ENCODE assay signal across 25 cellular contexts in genomic region chr20:46036370-46036769, GRCh38. TPM values are rescaled to one million over a fixed set of nuclear protein-coding genes. Genes with fewer than 3 reads are reported as not detected.
A peak's percentile ranks its signal among the peaks of the same experiment; 100 is the strongest.
DNase-seq lines count a peak whose midpoint lies in the region; ATAC-seq, FAIRE-seq and TF ChIP-seq lines count a peak whose summit lies in the region.
"Had no signal": no experiment of that assay in that cellular context is flagged by ENCODE, and none has a peak within 500 bp of the region (broad histone marks: within the 10 kb centered on the region; RNA-seq: fewer than 3 reads in every experiment).

No MANE protein-coding gene starts in this region.

- H3K4me1 ChIP-seq in RWPE2 (ENCODE audit: insufficient read depth, poor library complexity, severe bottlenecking) (no peaks in the 10 kb centered on the region), osteoblast (ENCODE audit: insufficient read depth, low read length) (no peaks in the 10 kb centered on the region)
- H3K4me1 ChIP-seq: A549, HAP-1 had no signal

- no peaks in the 10 kb centered on the region for H3K36me3 ChIP-seq in RWPE2 (ENCODE audit: low read depth)
- H3K36me3 ChIP-seq in osteoblast (ENCODE audit: insufficient read depth, low read length), result no peaks in the 10 kb centered on the region
- H3K36me3 ChIP-seq: BE2C; BLaER1 treated with 17β-estradiol and CSF1 and Interleukin-3, amounts not matched to agents 10 nM and 100 nM; HAP-1 had no signal

- DNase-seq in DMS79 (lab: John Stamatoyannopoulos, UW) (peak; percentile 29), G401 (ENCODE audit: low spot score) (peak; percentile 61), RWPE2 (ENCODE audit: low spot score) (peak; percentile 62), osteoblast (ENCODE audit: insufficient read length, low spot score, missing footprints) (peak; percentile 60), GM12892 (ENCODE audit: insufficient read length) (no peak), iPS-NIHi11 (ENCODE audit: low spot score) (no peak), DMS 273 treated with DMSO at 0.1 percent for 48 hours (lab: John Stamatoyannopoulos, UW) (no peak)
- DNase-seq: 8988T; ACHN; AML-193; BE2C; CD4-positive, alpha-beta T cell; CD8-positive, alpha-beta memory T cell; DMS53; EL; GF-D8; GOT3; HFFc6 had no signal

- H3K9me3 ChIP-seq in RWPE2 (ENCODE audit: severe bottlenecking) (no peaks in the 10 kb centered on the region), osteoblast (ENCODE audit: low read depth, low read length) (no peaks in the 10 kb centered on the region)
- H3K9me3 ChIP-seq: A549; BE2C; BLaER1 treated with 17β-estradiol and CSF1 and Interleukin-3, amounts not matched to agents 10 nM and 100 nM; HAP-1 had no signal

- no peak overlapping the region for H3K4me2 ChIP-seq in osteoblast (ENCODE audit: insufficient read depth, low read length)
- H3K4me2 ChIP-seq: A549; BLaER1 treated with 17β-estradiol and CSF1 and Interleukin-3, amounts not matched to agents 10 nM and 100 nM had no signal

- H3K27me3 ChIP-seq in RWPE2 (ENCODE audit: insufficient read depth, poor library complexity, severe bottlenecking), result peaks cover 42% of the 10 kb centered on the region
- peaks cover 11% of the 10 kb centered on the region for H3K27me3 ChIP-seq in osteoblast (ENCODE audit: insufficient read depth, low read length)

- H4K20me1 ChIP-seq in osteoblast (ENCODE audit: insufficient read depth, low read length), result no peaks in the 10 kb centered on the region

- ATAC-seq in RWPE2 (ENCODE audit: low read depth), result no peak
- ATAC-seq: A549 had no signal

- no peak for TF ChIP-seq CTCF in RWPE2 (IDR thresholded peaks at IDR 0.05; ENCODE audit: poor library complexity, severe bottlenecking)
- no peak for TF ChIP-seq CTCF in osteoblast (IDR thresholded peaks at IDR 0.05; ENCODE audit: extremely low read depth, low read depth, low read length)

- FAIRE-seq in GM12892 (lab: Jason Lieb, UNC), result no peak
- FAIRE-seq: A549, D721Med, GM12891, H54 had no signal

- TF ChIP-seq POLR2A in GM12892 (IDR thresholded peaks at IDR 0.05; ENCODE audit: low read depth, low read length), result no peak

- H3K27ac ChIP-seq in RWPE2 (ENCODE audit: poor library complexity, severe bottlenecking), result no peak overlapping the region
- H3K27ac ChIP-seq in osteoblast (ENCODE audit: low read depth, low read length), result no peak overlapping the region
- H3K27ac ChIP-seq: A549; BLaER1 treated with 17β-estradiol and CSF1 and Interleukin-3, amounts not matched to agents 10 nM and 100 nM had no signal

- in situ Hi-C loops in G401 (cut with HindIII; ENCODE audit: low sequenced_read_pairs), result no loop called here

- H2AFZ ChIP-seq in osteoblast (ENCODE audit: low read length), result no peak overlapping the region

- no peaks in the 10 kb centered on the region for H3K79me2 ChIP-seq in osteoblast (ENCODE audit: insufficient read depth, low read length)

- H3K4me3 ChIP-seq in RWPE2 (ENCODE audit: severe bottlenecking) (no peak overlapping the region), osteoblast (ENCODE audit: insufficient read depth, low read length) (no peak overlapping the region)
- H3K4me3 ChIP-seq: A549; BLaER1 treated with 17β-estradiol and CSF1 and Interleukin-3, amounts not matched to agents 10 nM and 100 nM; HAP-1 had no signal

RNA-seq across cellular contexts. Expression of gene SLC12A5, which starts 7.4 kb away (rescaled TPM):
- 0.03 and 0.43 TPM in 2 replicates for total RNA-seq in G401 (2014; rRNA removed; shearing (Covaris generic))
- under 0.01 TPM in 2 replicates for total RNA-seq in osteoblast
- 2.3 TPM for polyA plus RNA-seq in GM12892 (2012; ENCODE audit: missing spikeins)
- total RNA-seq: CD8-positive, alpha-beta memory T cell had no signal
- polyA plus RNA-seq: CD14-positive monocyte; CD8-positive, alpha-beta memory T cell had no signal

RNA-seq across cellular contexts. Expression of gene MMP9, which starts 27.7 kb away (rescaled TPM):
- not detected in 2 replicates for total RNA-seq in G401 (2014; rRNA removed; shearing (Covaris generic))
- total RNA-seq in osteoblast, result 0.29 and 2.5 TPM in 2 replicates
- polyA plus RNA-seq in GM12892 (2012; ENCODE audit: missing spikeins), result 0.15 TPM
- total RNA-seq: HFFc6 had no signal
- polyA plus RNA-seq: CD8-positive, alpha-beta memory T cell had no signal

RNA-seq across cellular contexts. Expression of gene NCOA5, which starts 53.4 kb away (rescaled TPM):
- total RNA-seq in G401 (2014; rRNA removed; shearing (Covaris generic)), result 7.4 and 13.7 TPM in 2 replicates
- total RNA-seq in osteoblast, result 12.4 and 14.5 TPM in 2 replicates
- 14.5 TPM for polyA plus RNA-seq in GM12892 (2012; ENCODE audit: missing spikeins)

Comparison
In these comparisons a context has a peak if more than half of its experiments do, and no peak if none do; other contexts are left out.
1. DNase-seq: peak in DMS79 (single experiment), G401 (single experiment), RWPE2 (single experiment) and osteoblast (single experiment); none in GM12892 (single experiment), iPS-NIHi11 (single experiment) and DMS 273 treated with DMSO at 0.1 percent for 48 hours (single experiment).